ENCODE assay signal across 8 cellular contexts in genomic region chr9:97468658-97469448, GRCh38. TPM values are rescaled to one million over a fixed set of nuclear protein-coding genes. Genes with fewer than 3 reads are reported as not detected.
DNase-seq lines count a peak whose midpoint lies in the region; ATAC-seq and TF ChIP-seq lines count a peak whose summit lies in the region.

No MANE protein-coding gene starts in this region.

- H3K9me3 ChIP-seq in naive thymus-derived CD4-positive, alpha-beta T cell (ENCODE audit: control insufficient read depth in 2 of 3, low read length in 3 of 3) = no peaks in the 10 kb centered on the region

- peaks cover 0 to 35% (median 0%) of the 10 kb centered on the region in 3 experiments for H3K36me3 ChIP-seq in naive thymus-derived CD4-positive, alpha-beta T cell (ENCODE audit: control insufficient read depth in 2 of 3, insufficient read depth in 3 of 3, low read length in 3 of 3)

- ATAC-seq in GM19328 (IDR thresholded peaks at IDR 0.05; ENCODE audit: unreplicated experiment) (peak; percentile 59), HG03280 (IDR thresholded peaks at IDR 0.05; ENCODE audit: unreplicated experiment) (peak; percentile 85)
- ATAC-seq in naive thymus-derived CD4-positive, alpha-beta T cell = peak; percentile 54

- H3K27me3 ChIP-seq in naive thymus-derived CD4-positive, alpha-beta T cell (ENCODE audit: control insufficient read depth in 2 of 2, insufficient read depth in 2 of 2, low read length in 2 of 2) = no peaks in the 10 kb centered on the region

- H3K4me1 ChIP-seq in naive thymus-derived CD4-positive, alpha-beta T cell (ENCODE audit: control insufficient read depth in 2 of 2, insufficient read depth in 2 of 2, low read length in 2 of 2) = no peaks in the 10 kb centered on the region

- no peak overlapping the region for H3K4me3 ChIP-seq in fibroblast of mammary gland (ENCODE audit: control insufficient read depth, low read depth, low read length)
- no peak overlapping the region for H3K4me3 ChIP-seq in naive thymus-derived CD4-positive, alpha-beta T cell (ENCODE audit: low read length)

- in situ Hi-C loops in Caki2 (cut with HindIII; ENCODE audit: low pct_unique_long_range_greater_than_20kb, low sequenced_read_pairs) = no loop called here

- H3K27ac ChIP-seq in naive thymus-derived CD4-positive, alpha-beta T cell (ENCODE audit: low read depth, low read length) = no peak overlapping the region

- H3K9me3 Mint-ChIP-seq in naive thymus-derived CD4-positive, alpha-beta T cell = no peaks in the 10 kb centered on the region
- no peaks in the 10 kb centered on the region for H3K9me3 Mint-ChIP-seq in type B pancreatic cell

- CTCF ChIA-PET in naive thymus-derived CD4-positive, alpha-beta T cell (lab: Charles Lee) = interaction anchor here (1.2 to 4.8 kb wide), 4 partner anchors 107 to 147 kb away, joined by 3 to 34 read pairs (median 10); no protein-coding TSS in a partner anchor

- intact Hi-C loops in naive thymus-derived CD4-positive, alpha-beta T cell (cut with micrococcal nuclease) = loop anchor here (1.0 kb wide), 2 partner anchors 129 to 146 kb away; no protein-coding TSS in a partner anchor

- H3K4me1 Mint-ChIP-seq in naive thymus-derived CD4-positive, alpha-beta T cell = peaks cover 0 to 5% (median 0%) of the 10 kb centered on the region in 7 donors
- no peaks in the 10 kb centered on the region for H3K4me1 Mint-ChIP-seq in type B pancreatic cell (ENCODE audit: unreplicated experiment)

- peak; percentile 51 for DNase-seq in Caki2 (ENCODE audit: low read depth)
- DNase-seq in NCI-H446 treated with DMSO at 0.1 percent for 48 hours (lab: John Stamatoyannopoulos, UW) = peak; percentile 9
- DNase-seq in activated CD8-positive, alpha-beta memory T cell treated with anti-CD3 and anti-CD28 coated beads, Interleukin-2, amount 50 U/mL, for 4 hours = peak; percentile 21
- DNase-seq in fibroblast of mammary gland (ENCODE audit: low read depth) = peak; percentile 71
- DNase-seq in naive thymus-derived CD4-positive, alpha-beta T cell = peak in 7 of 9 donors; percentile 5 to 44 (median 20)
- no peak for DNase-seq in type B pancreatic cell (ENCODE audit: extremely low spot score, unreplicated experiment)

- H3K4me3 Mint-ChIP-seq in naive thymus-derived CD4-positive, alpha-beta T cell = no peak overlapping the region
- H3K4me3 Mint-ChIP-seq in type B pancreatic cell = no peak overlapping the region

- peak overlapping the region in 1 of 9 donors; percentile 32 for H3K27ac Mint-ChIP-seq in naive thymus-derived CD4-positive, alpha-beta T cell
- H3K27ac Mint-ChIP-seq in type B pancreatic cell = peak overlapping the region; percentile 15

- peak; percentile 76 for TF ChIP-seq CTCF in fibroblast of mammary gland (conservative IDR thresholded peaks at IDR 0.05; ENCODE audit: control insufficient read depth, insufficient read depth, low read depth, low read length)
- TF ChIP-seq CTCF in type B pancreatic cell (conservative IDR thresholded peaks at IDR 0.05) = peak; percentile 82

- no peaks in the 10 kb centered on the region for H3K27me3 Mint-ChIP-seq in naive thymus-derived CD4-positive, alpha-beta T cell
- H3K27me3 Mint-ChIP-seq in type B pancreatic cell = no peaks in the 10 kb centered on the region

- peaks cover 2 to 63% (median 21%) of the 10 kb centered on the region in 5 donors for H3K36me3 Mint-ChIP-seq in naive thymus-derived CD4-positive, alpha-beta T cell
- no peaks in the 10 kb centered on the region for H3K36me3 Mint-ChIP-seq in type B pancreatic cell

- POLR2A ChIA-PET in naive thymus-derived CD4-positive, alpha-beta T cell (lab: Charles Lee) = interaction anchor here (0.6 kb wide), 1 partner anchor 642 kb away, joined by 3 read pairs; no protein-coding TSS in a partner anchor

RNA-seq across cellular contexts. Expression of gene TMOD1, which starts 32.6 kb away (rescaled TPM):
- total RNA-seq in Caki2 (2014; rRNA removed; shearing (Covaris generic); ENCODE audit: low replicate concordance) = 19.4 and 25.7 TPM in 2 replicates
- 1 to 10 TPM in 4 of 5 experiments, under 1 TPM in 1; 0.68 to 1.4 (median 1.1) TPM for total RNA-seq in naive thymus-derived CD4-positive, alpha-beta T cell
- 1 to 10 TPM in 1 of 2 donors, under 1 TPM in 1; 0.76 to 1.7 TPM for polyA plus RNA-seq in naive thymus-derived CD4-positive, alpha-beta T cell
- 10.5 and 12.9 TPM in 2 replicates for total RNA-seq in type B pancreatic cell (ENCODE audit: low replicate concordance)

RNA-seq across cellular contexts. Expression of gene TDRD7, which starts 57.0 kb away (rescaled TPM):
- 14.2 and 15.4 TPM in 2 replicates for total RNA-seq in Caki2 (2014; rRNA removed; shearing (Covaris generic); ENCODE audit: low replicate concordance)
- total RNA-seq in naive thymus-derived CD4-positive, alpha-beta T cell = 10 to 100 TPM in 3 of 5 experiments, 1 to 10 TPM in 2; 7.8 to 15.0 (median 10.8) TPM
- polyA plus RNA-seq in naive thymus-derived CD4-positive, alpha-beta T cell = 1 to 10 TPM; 2.2 to 7.5 TPM
- 7.6 and 12.7 TPM in 2 replicates for total RNA-seq in type B pancreatic cell (ENCODE audit: low replicate concordance)
